Comparison of ENCODE assay signal across 26 cellular contexts in the genomic region with DNA sequence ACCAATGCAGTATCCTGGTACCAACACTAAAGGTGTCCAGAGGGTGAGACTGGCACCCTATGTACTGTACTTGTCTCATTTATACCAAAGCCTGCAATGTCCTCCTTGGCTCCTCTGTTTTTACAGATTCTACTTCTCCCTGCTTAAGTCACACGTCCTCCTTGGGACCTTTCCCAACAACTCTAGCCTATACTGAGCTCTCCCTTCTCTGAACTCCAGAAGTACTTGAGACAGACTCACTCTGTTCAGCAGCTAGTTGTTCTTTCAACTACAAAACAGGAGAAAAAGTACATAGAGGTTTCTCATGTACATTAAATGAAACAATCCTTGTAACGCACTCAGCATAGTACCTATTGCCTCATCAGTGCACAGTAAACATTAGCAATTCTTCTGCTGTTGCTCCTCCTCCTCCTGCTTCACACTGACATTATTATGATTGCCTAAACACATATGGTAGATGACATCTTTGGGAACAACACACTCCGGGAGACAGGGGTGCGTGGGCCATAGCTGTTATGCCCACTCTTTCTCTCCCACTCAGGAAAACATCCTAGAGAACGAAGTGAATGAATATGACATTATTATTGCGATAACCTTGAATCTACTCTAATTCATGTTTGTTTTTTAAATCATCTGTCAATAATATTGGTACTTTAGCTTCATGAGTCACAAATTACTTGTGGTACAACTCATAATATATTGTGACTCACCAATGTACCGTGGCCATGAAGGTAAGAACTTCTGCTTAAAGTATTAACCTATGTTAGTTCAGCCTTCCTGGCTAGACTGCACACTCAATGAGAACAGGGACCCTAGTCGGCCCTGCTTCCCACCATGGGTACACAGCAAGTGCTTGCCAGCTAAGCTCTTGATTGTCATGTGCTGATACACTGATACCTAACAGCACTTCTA.
DNase-seq lines count a peak whose midpoint lies in the region; ATAC-seq and TF ChIP-seq lines count a peak whose summit lies in the region.
"Had no signal": no experiment of that assay in that cellular context is flagged by ENCODE, and none has a peak within 500 bp of the region (broad histone marks: within the 10 kb centered on the region; RNA-seq: fewer than 3 reads in every experiment).

No MANE protein-coding gene starts in this region.

- no peak overlapping the region for H3K27ac ChIP-seq in breast epithelium
- H3K27ac ChIP-seq in fibroblast of lung (ENCODE audit: insufficient read depth, low read length): no peak overlapping the region
- H3K27ac ChIP-seq in upper lobe of right lung: no peak overlapping the region
- no peak overlapping the region for H3K27ac ChIP-seq in smooth muscle cell (ENCODE audit: low read depth)
- H3K27ac ChIP-seq: 22Rv1, adrenal gland, colonic mucosa, heart right ventricle, prostate gland had no signal

- no peaks in the 10 kb centered on the region for H3K9me3 Mint-ChIP-seq in MCF 10A (ENCODE audit: unreplicated experiment)
- H3K9me3 Mint-ChIP-seq: activated T-cell treated with anti-CD3 and anti-CD28 coated beads, Interleukin-2, amount 50 U/mL, for 24 hours; endodermal cell; type B pancreatic cell had no signal

- H3K79me2 ChIP-seq in fibroblast of lung (ENCODE audit: control insufficient read depth, insufficient read depth, low read length): no peaks in the 10 kb centered on the region
- no peaks in the 10 kb centered on the region for H3K79me2 ChIP-seq in smooth muscle cell (ENCODE audit: low read depth)

- peak overlapping the region; percentile 1 for H3K27ac Mint-ChIP-seq in MCF 10A (ENCODE audit: low read depth, unreplicated experiment)
- H3K27ac Mint-ChIP-seq: activated T-cell treated with anti-CD3 and anti-CD28 coated beads, Interleukin-2, amount 50 U/mL, for 24 hours; CD4-positive, alpha-beta memory T cell; endodermal cell; type B pancreatic cell had no signal

- peak; percentile 73 for DNase-seq in MCF 10A (ENCODE audit: unreplicated experiment)
- no peak for DNase-seq in breast epithelium (ENCODE audit: low spot score in 2 of 2)
- DNase-seq in fibroblast of lung (ENCODE audit: low read depth in 2 of 2): peak; percentile 42 to 43
- no peak for DNase-seq in upper lobe of right lung
- DNase-seq in smooth muscle cell (lab: John Stamatoyannopoulos, UW; ENCODE audit: unreplicated experiment): no peak
- DNase-seq in activated CD4-positive, alpha-beta T cell treated with anti-CD3 and anti-CD28 coated beads, Interleukin-2, amount 50 U/mL, for 1 hour: no peak
- DNase-seq: activated CD4-positive, alpha-beta T cell treated with anti-CD3 and anti-CD28 coated beads for 4 hours; activated naive CD4-positive, alpha-beta T cell treated with Interleukin-2 at 50 U/mL for 16 hours; activated T-cell treated with anti-CD3 and anti-CD28 coated beads, Interleukin-2, amount 50 U/mL, for 24 hours; adrenal gland; CD4-positive, alpha-beta memory T cell; colonic mucosa; DMS 273 treated with DMSO at 0.1 percent for 48 hours; endodermal cell; GF-D8; heart right ventricle; naive B cell; NCI-H1417; stimulated activated CD4-positive, alpha-beta T cell treated with anti-CD3 and anti-CD28 coated beads, Interleukin-1b, Interleukin-23, amount 100 ng/mL, for 48 hours; T-helper 2 cell had no signal

- 82% methylated on average over 8 of the region's 8 CpGs for WGBS in smooth muscle cell (ENCODE audit: low lambda C conversion rate)

- TF ChIP-seq POLR2A in breast epithelium (IDR thresholded peaks at IDR 0.05): no peak

- BruUV-seq in MCF 10A (replicated peaks; lab: Mats Ljungman, UMichigan): no TSS peak

- H3K36me3 ChIP-seq in breast epithelium: no peaks in the 10 kb centered on the region
- H3K36me3 ChIP-seq in fibroblast of lung (ENCODE audit: control insufficient read depth, insufficient read depth, low read length): no peaks in the 10 kb centered on the region
- no peaks in the 10 kb centered on the region for H3K36me3 ChIP-seq in upper lobe of right lung
- H3K36me3 ChIP-seq in smooth muscle cell (ENCODE audit: low read depth): no peaks in the 10 kb centered on the region
- H3K36me3 ChIP-seq: adrenal gland, colonic mucosa, heart right ventricle, prostate gland had no signal

- H3K4me3 Mint-ChIP-seq in MCF 10A (ENCODE audit: unreplicated experiment): peak overlapping the region; percentile 2
- H3K4me3 Mint-ChIP-seq: activated T-cell treated with anti-CD3 and anti-CD28 coated beads, Interleukin-2, amount 50 U/mL, for 24 hours; CD4-positive, alpha-beta memory T cell; endodermal cell; type B pancreatic cell had no signal

- H3K9me3 ChIP-seq in breast epithelium: no peaks in the 10 kb centered on the region
- H3K9me3 ChIP-seq in fibroblast of lung (ENCODE audit: control insufficient read depth, insufficient read depth, low read depth, low read length): no peaks in the 10 kb centered on the region
- H3K9me3 ChIP-seq in upper lobe of right lung: no peaks in the 10 kb centered on the region
- H3K9me3 ChIP-seq in smooth muscle cell (replicated peaks; ENCODE audit: low read depth): no peaks in the 10 kb centered on the region
- H3K9me3 ChIP-seq: adrenal gland, colonic mucosa, heart right ventricle, prostate gland had no signal

- no peaks in the 10 kb centered on the region for H3F3A ChIP-seq in smooth muscle cell (ENCODE audit: low read depth)

- TF ChIP-seq CTCF in MCF 10A (IDR thresholded peaks at IDR 0.05; ENCODE audit: unreplicated experiment) (no peak), breast epithelium (IDR thresholded peaks at IDR 0.05) (no peak), fibroblast of lung (conservative IDR thresholded peaks at IDR 0.05 in 1 of 2, IDR thresholded peaks at IDR 0.05 in 1 of 2; ENCODE audit: low read depth in 1 of 2, low read length in 2 of 2) (no peak), upper lobe of right lung (IDR thresholded peaks at IDR 0.05) (no peak), smooth muscle cell (IDR thresholded peaks at IDR 0.05; ENCODE audit: borderline replicate concordance, insufficient read depth, poor library complexity, severe bottlenecking) (no peak)

- ATAC-seq in SK-N-SH treated with all-trans-retinoic acid at 6 μM for 48 hours: peak; percentile 35
- ATAC-seq in upper lobe of right lung: peak; percentile 30
- ATAC-seq in HG03097 (IDR thresholded peaks at IDR 0.05; ENCODE audit: low FRiP score, unreplicated experiment): no peak
- ATAC-seq: left lobe of liver had no signal

- intact Hi-C loops in MCF 10A (cut with micrococcal nuclease): loop anchor here (10.0 kb wide), 1 partner anchor 221 kb away; no protein-coding TSS in a partner anchor
- intact Hi-C loops in breast epithelium (cut with DNase I; ENCODE audit: low total_unique reads): loop anchor here (2.0 kb wide), 1 partner anchor 65 kb away; no protein-coding TSS in a partner anchor
- intact Hi-C loops in upper lobe of right lung (cut with DNase I): no loop called here

- H3K27me3 Mint-ChIP-seq in MCF 10A (ENCODE audit: insufficient read depth, unreplicated experiment): no peaks in the 10 kb centered on the region

- CTCF ChIA-PET in MCF 10A (lab: Yijun Ruan, JAX): interaction anchor here (0.6 to 2.5 kb wide), 5 partner anchors 9 to 471 kb away, joined by 3 to 9 read pairs (median 3); no protein-coding TSS in a partner anchor

- POLR2A ChIA-PET in MCF 10A (lab: Yijun Ruan, JAX): interaction anchor here (0.6 to 1.4 kb wide), 9 partner anchors 8 to 1574 kb away, joined by 3 to 6 read pairs (median 3); no protein-coding TSS in a partner anchor

- H4K20me1 ChIP-seq in fibroblast of lung (ENCODE audit: control insufficient read depth, extremely low read depth, insufficient read depth, low read length): no peaks in the 10 kb centered on the region
- H4K20me1 ChIP-seq in smooth muscle cell (ENCODE audit: low read depth): no peaks in the 10 kb centered on the region

- no peak overlapping the region for H3K4me3 ChIP-seq in breast epithelium
- no peak overlapping the region for H3K4me3 ChIP-seq in fibroblast of lung (replicated peaks in 1 of 4; ENCODE audit: control extremely low read depth in 1 of 4, insufficient read depth in 1 of 4, low read depth in 3 of 4, low read length in 4 of 4)
- no peak overlapping the region for H3K4me3 ChIP-seq in upper lobe of right lung
- no peak overlapping the region for H3K4me3 ChIP-seq in smooth muscle cell
- H3K4me3 ChIP-seq: adrenal gland, colonic mucosa, heart right ventricle, prostate gland had no signal

- H2AFZ ChIP-seq in fibroblast of lung (ENCODE audit: low read length) (no peak overlapping the region), smooth muscle cell (ENCODE audit: low read depth) (no peak overlapping the region)

- no peak overlapping the region for H3K4me2 ChIP-seq in fibroblast of lung (ENCODE audit: extremely low read depth, insufficient read depth, low read length)
- no peak overlapping the region for H3K4me2 ChIP-seq in smooth muscle cell

- H3K27me3 ChIP-seq in breast epithelium: peaks cover 0 to 8% of the 10 kb centered on the region in 2 donors
- no peaks in the 10 kb centered on the region for H3K27me3 ChIP-seq in fibroblast of lung (ENCODE audit: control insufficient read depth, insufficient read depth, low read length)
- no peaks in the 10 kb centered on the region for H3K27me3 ChIP-seq in upper lobe of right lung
- H3K27me3 ChIP-seq in smooth muscle cell (ENCODE audit: low read depth): no peaks in the 10 kb centered on the region
- H3K27me3 ChIP-seq: adrenal gland, colonic mucosa, heart right ventricle had no signal

- H3K4me1 ChIP-seq in breast epithelium (no peaks in the 10 kb centered on the region), fibroblast of lung (ENCODE audit: control insufficient read depth, extremely low read depth, insufficient read depth, low read length) (no peaks in the 10 kb centered on the region), upper lobe of right lung (no peaks in the 10 kb centered on the region), smooth muscle cell (ENCODE audit: low read depth) (no peaks in the 10 kb centered on the region)
- H3K4me1 ChIP-seq: adrenal gland, colonic mucosa, prostate gland had no signal

- no peak overlapping the region for H3K9ac ChIP-seq in fibroblast of lung (ENCODE audit: insufficient read depth, low read length)
- no peak overlapping the region for H3K9ac ChIP-seq in smooth muscle cell (ENCODE audit: low read depth)

- peaks cover 9% of the 10 kb centered on the region for H3K4me1 Mint-ChIP-seq in MCF 10A (ENCODE audit: insufficient read depth, unreplicated experiment)
- H3K4me1 Mint-ChIP-seq: endodermal cell had no signal

- H3K36me3 Mint-ChIP-seq in MCF 10A (ENCODE audit: insufficient read depth, unreplicated experiment): no peaks in the 10 kb centered on the region
- H3K36me3 Mint-ChIP-seq: CD4-positive, alpha-beta memory T cell; naive B cell; type B pancreatic cell had no signal

TF ChIP-seq in SK-N-SH treated with all-trans-retinoic acid at 6 μM for 48 hours, 23 proteins besides CTCF, POLR2A, EP300 and RAD21 (continues in another document):
- TF ChIP-seq ZFP3 (CRISPR knock-in tag; IDR thresholded peaks at IDR 0.05) (no peak), ESRRG (CRISPR knock-in tag; IDR thresholded peaks at IDR 0.05) (no peak)

Comparison
In these comparisons a context has a peak if more than half of its experiments do, and no peak if none do; other contexts are left out.
1. DNase-seq: peak in MCF 10A (single experiment) and fibroblast of lung (2 of 2); none in breast epithelium (0 of 2), upper lobe of right lung (single experiment), smooth muscle cell (single experiment) and activated CD4-positive, alpha-beta T cell treated with anti-CD3 and anti-CD28 coated beads, Interleukin-2, amount 50 U/mL, for 1 hour (single experiment).